ENCODE assay signal across 8 cellular contexts in the genomic region with DNA sequence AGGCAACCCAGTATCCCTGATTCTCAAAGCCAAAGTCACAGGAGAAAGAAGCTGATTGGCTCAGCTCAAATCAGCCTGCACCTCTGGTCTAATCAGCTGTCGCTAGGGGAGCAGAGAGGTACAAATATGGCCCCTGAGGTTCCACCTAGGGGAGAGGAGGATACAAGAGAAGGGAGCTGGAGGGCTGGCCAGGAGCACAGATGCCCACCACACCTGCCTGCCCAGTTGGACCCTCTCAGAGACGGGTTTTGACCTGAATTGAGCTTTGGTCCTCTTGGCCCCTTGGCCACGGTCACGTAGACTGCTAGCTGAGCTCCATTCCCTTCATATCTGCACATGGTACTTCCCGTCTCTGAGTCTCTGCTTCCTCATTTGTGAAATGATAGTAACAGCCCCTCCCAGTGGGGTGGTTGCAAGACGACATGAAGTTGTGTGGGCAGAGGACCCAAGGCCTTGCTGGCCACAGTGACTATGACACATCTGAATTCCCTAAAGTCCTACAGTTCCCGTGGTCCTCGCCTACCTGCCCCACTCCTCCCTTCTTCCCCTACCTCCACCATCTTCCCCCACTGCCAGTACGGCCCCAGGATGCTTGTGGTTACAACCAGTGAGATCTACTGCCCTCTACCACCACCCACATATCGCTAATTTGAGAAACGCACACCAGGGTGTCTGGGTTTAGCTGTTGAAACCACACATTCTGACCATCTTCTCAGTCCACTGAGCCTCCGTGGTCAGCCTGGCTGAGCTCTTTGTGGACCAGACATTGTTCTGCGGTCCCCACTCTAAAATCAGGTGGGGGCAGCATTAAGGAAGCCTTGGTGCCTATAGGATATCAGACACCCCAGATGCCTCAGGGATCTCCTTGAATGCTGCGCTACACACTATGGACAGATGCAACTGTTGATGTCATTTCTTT.
A peak's percentile ranks its signal among the peaks of the same experiment; 100 is the strongest.
DNase-seq lines count a peak whose midpoint lies in the region; ATAC-seq and TF ChIP-seq lines count a peak whose summit lies in the region.

No MANE protein-coding gene starts in this region.

- TF ChIP-seq EP300 in transverse colon (IDR thresholded peaks at IDR 0.05; ENCODE audit: low read depth), result no peak

- H3K27ac Mint-ChIP-seq in CD14-positive monocyte, result peak overlapping the region; percentile 92 to 99 (median 96)
- peak overlapping the region; percentile 67 for H3K27ac Mint-ChIP-seq in activated T-helper 1 cell treated with anti-CD3 and anti-CD28 coated beads, Interleukin-12 subunit alpha, Interleukin-12 subunit beta, Interleukin-2, Interleukin-4 antibody, amounts not matched to agents 30 ng/mL and 10 ng/mL and 1 ng/mL, durations not matched to agents 14 hours and 24 hours and 36 hours

- intact Hi-C loops in CD14-positive monocyte (cut with micrococcal nuclease), result loop anchor here (5.0 to 10.0 kb wide), 3 partner anchors 63 to 90 kb away; no protein-coding TSS in a partner anchor
- intact Hi-C loops in activated T-helper 1 cell treated with anti-CD3 and anti-CD28 coated beads, Interleukin-12 subunit alpha, Interleukin-12 subunit beta, Interleukin-2, Interleukin-4 antibody, amounts not matched to agents 30 ng/mL and 10 ng/mL and 1 ng/mL, durations not matched to agents 14 hours and 24 hours and 36 hours (cut with micrococcal nuclease), result loop anchor here (1.0 kb wide), 1 partner anchor 21 kb away; no protein-coding TSS in a partner anchor
- intact Hi-C loops in transverse colon (cut with DNase I; ENCODE audit: low total_unique reads), result no loop called here
- intact Hi-C loops in PC-3 (cut with micrococcal nuclease), result no loop called here

- H3K27me3 ChIP-seq in transverse colon (no peaks in the 10 kb centered on the region), GM23248 (replicated peaks; ENCODE audit: insufficient read depth) (peaks cover 9% of the 10 kb centered on the region; the same call in 1 of the 2 replicates), PC-3 (ENCODE audit: low read length) (no peaks in the 10 kb centered on the region)

- BruUV-seq in PC-3 (replicated peaks; lab: Mats Ljungman, UMichigan), result no TSS peak

- H3K9me3 ChIP-seq in transverse colon (peaks cover 0 to 6% of the 10 kb centered on the region in 2 donors), GM23248 (ENCODE audit: low read depth) (no peaks in the 10 kb centered on the region), PC-3 (ENCODE audit: low read length) (no peaks in the 10 kb centered on the region)

- H3K9me2 ChIP-seq in GM23248 (ENCODE audit: insufficient read depth), result no peaks in the 10 kb centered on the region
- no peaks in the 10 kb centered on the region for H3K9me2 ChIP-seq in PC-3 (replicated peaks; ENCODE audit: low read length)

- no peak overlapping the region for H3K9ac ChIP-seq in GM23248
- H3K9ac ChIP-seq in PC-3 (ENCODE audit: low read length), result no peak overlapping the region

- peak overlapping the region; percentile 7 to 77 for H3K4me3 Mint-ChIP-seq in CD14-positive monocyte
- peak overlapping the region; percentile 34 for H3K4me3 Mint-ChIP-seq in activated T-helper 1 cell treated with anti-CD3 and anti-CD28 coated beads, Interleukin-12 subunit alpha, Interleukin-12 subunit beta, Interleukin-2, Interleukin-4 antibody, amounts not matched to agents 30 ng/mL and 10 ng/mL and 1 ng/mL, durations not matched to agents 14 hours and 24 hours and 36 hours

- H3K4me3 ChIP-seq in transverse colon, result no peak overlapping the region
- H3K4me3 ChIP-seq in GM23248, result no peak overlapping the region
- no peak overlapping the region for H3K4me3 ChIP-seq in PC-3 (ENCODE audit: low read length)

- H3K79me2 ChIP-seq in GM23248 (ENCODE audit: insufficient read depth) (no peaks in the 10 kb centered on the region), PC-3 (ENCODE audit: low read length) (no peaks in the 10 kb centered on the region)

- peaks cover 4 to 5% of the 10 kb centered on the region in 2 donors for H3K36me3 Mint-ChIP-seq in CD14-positive monocyte
- peaks cover 10% of the 10 kb centered on the region for H3K36me3 Mint-ChIP-seq in activated T-helper 1 cell treated with anti-CD3 and anti-CD28 coated beads, Interleukin-12 subunit alpha, Interleukin-12 subunit beta, Interleukin-2, Interleukin-4 antibody, amounts not matched to agents 30 ng/mL and 10 ng/mL and 1 ng/mL, durations not matched to agents 14 hours and 24 hours and 36 hours (ENCODE audit: low read depth)

- CTCF ChIA-PET in PC-3 (lab: Charles Lee), result no interaction called here

- peak; percentile 61 for ATAC-seq in GM19351 (IDR thresholded peaks at IDR 0.05; ENCODE audit: unreplicated experiment)
- ATAC-seq in HG03280 (IDR thresholded peaks at IDR 0.05; ENCODE audit: unreplicated experiment), result peak; percentile 55
- ATAC-seq in PC-3, result no peak

- 60 to 81% methylated on average over 3 to 14 of the region's 14 CpGs for WGBS in transverse colon (ENCODE audit: low coverage in 1 of 2), 2 donors
- WGBS in GM23248 (ENCODE audit: low coverage in 1 of 2, low lambda C conversion rate in 2 of 2, missing lambda C conversion rate in 2 of 2), 2 experiments, result 57 to 62% methylated on average over 13 to 14 of the region's 14 CpGs

- H3F3A ChIP-seq in GM23248 (ENCODE audit: insufficient read depth) (no peaks in the 10 kb centered on the region), PC-3 (ENCODE audit: low read length, unreplicated experiment) (no peaks in the 10 kb centered on the region)

- no peak overlapping the region for H2AFZ ChIP-seq in GM23248
- no peak overlapping the region for H2AFZ ChIP-seq in PC-3 (ENCODE audit: low read length)

- H3K4me1 Mint-ChIP-seq in CD14-positive monocyte, result peaks cover 73% of the 10 kb centered on the region
- peaks cover 44% of the 10 kb centered on the region for H3K4me1 Mint-ChIP-seq in activated T-helper 1 cell treated with anti-CD3 and anti-CD28 coated beads, Interleukin-12 subunit alpha, Interleukin-12 subunit beta, Interleukin-2, Interleukin-4 antibody, amounts not matched to agents 30 ng/mL and 10 ng/mL and 1 ng/mL, durations not matched to agents 14 hours and 24 hours and 36 hours (ENCODE audit: low read depth)

- POLR2A ChIA-PET in PC-3 (lab: Charles Lee; ENCODE audit: unreplicated experiment), result no interaction called here

- H4K20me1 ChIP-seq in GM23248 (ENCODE audit: insufficient read depth) (no peaks in the 10 kb centered on the region), PC-3 (ENCODE audit: low read length) (no peaks in the 10 kb centered on the region)

- in situ Hi-C loops in transverse colon (cut with MboI; ENCODE audit: low pct_ligation_motif_present in 1 of 4, low pct_unique_long_range_greater_than_20kb in 1 of 4, low sequenced_read_pairs in 3 of 4), result no loop called here
- in situ Hi-C loops in GM23248 (cut with MboI), result no loop called here

- peaks cover 0 to 7% (median 4%) of the 10 kb centered on the region in 7 donors for H3K9me3 Mint-ChIP-seq in CD14-positive monocyte
- peaks cover 29% of the 10 kb centered on the region for H3K9me3 Mint-ChIP-seq in activated T-helper 1 cell treated with anti-CD3 and anti-CD28 coated beads, Interleukin-12 subunit alpha, Interleukin-12 subunit beta, Interleukin-2, Interleukin-4 antibody, amounts not matched to agents 30 ng/mL and 10 ng/mL and 1 ng/mL, durations not matched to agents 14 hours and 24 hours and 36 hours

- H3K4me2 ChIP-seq in GM23248 (ENCODE audit: unreplicated experiment) (no peak overlapping the region), PC-3 (ENCODE audit: low read length) (no peak overlapping the region)

- H3K27me3 Mint-ChIP-seq in CD14-positive monocyte (ENCODE audit: low read depth in 3 of 3), result peaks cover 0 to 4% (median 0%) of the 10 kb centered on the region in 3 donors
- H3K27me3 Mint-ChIP-seq in activated T-helper 1 cell treated with anti-CD3 and anti-CD28 coated beads, Interleukin-12 subunit alpha, Interleukin-12 subunit beta, Interleukin-2, Interleukin-4 antibody, amounts not matched to agents 30 ng/mL and 10 ng/mL and 1 ng/mL, durations not matched to agents 14 hours and 24 hours and 36 hours (ENCODE audit: insufficient read depth), result peaks cover 10% of the 10 kb centered on the region

- TF ChIP-seq CTCF in CD14-positive monocyte (IDR thresholded peaks at IDR 0.05) (peak; percentile 31), transverse colon (IDR thresholded peaks at IDR 0.05) (no peak), PC-3 (conservative IDR thresholded peaks at IDR 0.05; ENCODE audit: low read depth, low read length) (no peak)

- no peak for TF ChIP-seq POLR2A in transverse colon (IDR thresholded peaks at IDR 0.05)

- DNase-seq in CD14-positive monocyte (ENCODE audit: low spot score) (peak; percentile 91), transverse colon (peak; percentile 32), DMS79 (lab: John Stamatoyannopoulos, UW) (no peak), GM23248 (no peak), PC-3 (no peak)
- DNase-seq in activated T-helper 1 cell treated with anti-CD3 and anti-CD28 coated beads, Interleukin-12 subunit alpha, Interleukin-12 subunit beta, Interleukin-2, Interleukin-4 antibody, amounts not matched to agents 30 ng/mL and 10 ng/mL and 1 ng/mL, durations not matched to agents 14 hours and 24 hours and 36 hours (ENCODE audit: low spot score), result no peak

- H3K36me3 ChIP-seq in transverse colon (no peaks in the 10 kb centered on the region), GM23248 (ENCODE audit: low read depth) (no peaks in the 10 kb centered on the region), PC-3 (ENCODE audit: low read depth, low read length) (no peaks in the 10 kb centered on the region)

- H3K4me1 ChIP-seq in transverse colon, result no peaks in the 10 kb centered on the region
- H3K4me1 ChIP-seq in GM23248 (ENCODE audit: insufficient read depth), result no peaks in the 10 kb centered on the region
- H3K4me1 ChIP-seq in PC-3 (ENCODE audit: insufficient read depth, low read length), result no peaks in the 10 kb centered on the region

- H3K27ac ChIP-seq in transverse colon (no peak overlapping the region), GM23248 (no peak overlapping the region), PC-3 (ENCODE audit: low read length) (no peak overlapping the region)

Comparison
In these comparisons a context has a peak if more than half of its experiments do, and no peak if none do; other contexts are left out.
1. DNase-seq: peak in CD14-positive monocyte (single experiment) and transverse colon (single experiment); none in activated T-helper 1 cell treated with anti-CD3 and anti-CD28 coated beads, Interleukin-12 subunit alpha, Interleukin-12 subunit beta, Interleukin-2, Interleukin-4 antibody, amounts not matched to agents 30 ng/mL and 10 ng/mL and 1 ng/mL, durations not matched to agents 14 hours and 24 hours and 36 hours (single experiment), DMS79 (single experiment), GM23248 (single experiment) and PC-3 (single experiment).
2. intact Hi-C loops: an anchor here in CD14-positive monocyte (5.0 to 10.0 kb wide) and activated T-helper 1 cell treated with anti-CD3 and anti-CD28 coated beads, Interleukin-12 subunit alpha, Interleukin-12 subunit beta, Interleukin-2, Interleukin-4 antibody, amounts not matched to agents 30 ng/mL and 10 ng/mL and 1 ng/mL, durations not matched to agents 14 hours and 24 hours and 36 hours (1.0 kb wide); none called in transverse colon and PC-3.